10 cellular contexts compared by ENCODE assay signal in the genomic region with DNA sequence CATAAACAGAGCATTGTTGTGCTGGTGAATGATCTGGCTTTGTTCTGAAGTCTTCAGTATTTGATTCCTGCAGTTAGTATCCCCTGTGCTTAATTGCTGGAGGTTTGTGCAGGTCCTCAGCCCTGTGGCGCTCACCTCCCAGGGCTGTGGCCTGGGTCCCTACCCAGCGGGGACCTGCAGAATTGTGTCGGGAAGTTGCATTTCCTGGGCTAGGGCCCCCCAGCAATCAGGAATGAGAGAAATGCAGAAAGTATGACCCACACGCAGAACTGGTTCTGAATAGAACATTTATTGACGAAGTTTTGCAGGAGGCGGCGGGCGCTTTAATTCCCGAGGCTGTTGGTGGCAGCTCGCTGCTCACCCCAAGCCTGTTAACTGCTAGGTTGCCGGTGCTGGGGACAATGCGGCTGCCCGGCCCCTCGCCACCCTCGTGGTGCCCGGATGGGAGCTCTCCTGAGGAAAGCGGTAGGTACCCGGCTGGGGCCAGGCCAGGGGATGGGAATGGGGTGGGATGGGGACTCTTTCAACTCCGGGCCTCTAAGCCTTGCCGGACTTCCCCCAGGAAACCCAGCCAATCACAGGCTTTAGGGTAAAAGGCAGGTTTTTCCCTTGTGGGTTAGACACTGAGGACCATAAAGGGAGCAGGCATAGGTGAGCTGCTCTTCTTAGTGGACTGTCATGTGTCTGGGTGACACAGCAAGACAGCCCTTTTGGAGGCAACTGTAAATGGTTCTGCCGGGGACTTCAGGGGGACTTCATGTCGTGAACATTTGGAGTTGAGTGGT. TPM values are rescaled to one million over a fixed set of nuclear protein-coding genes. Genes with fewer than 3 reads are reported as not detected.
DNase-seq lines count a peak whose midpoint lies in the region; ATAC-seq, FAIRE-seq and TF ChIP-seq lines count a peak whose summit lies in the region.
"Had no signal": no experiment of that assay in that cellular context is flagged by ENCODE, and none has a peak within 500 bp of the region (broad histone marks: within the 10 kb centered on the region; RNA-seq: fewer than 3 reads in every experiment).

No MANE protein-coding gene starts in this region.

- WGBS in hepatocyte (ENCODE audit: low lambda C conversion rate, missing lambda C conversion rate): 22% methylated on average over 22 of the region's 22 CpGs
- WGBS in pancreas, 2 donors: 7 to 10% methylated on average over 22 of the region's 22 CpGs

- no peak overlapping the region for H2AFZ ChIP-seq in hepatocyte

- intact Hi-C loops in ascending aorta (cut with DNase I): loop anchor here (5.0 kb wide), 1 partner anchor 34 kb away; no protein-coding TSS in a partner anchor
- intact Hi-C loops in pancreas (cut with DNase I): no loop called here

- H3K27me3 ChIP-seq in BLaER1 treated with 17β-estradiol and CSF1 and Interleukin-3, amounts not matched to agents 10 nM and 100 nM: no peaks in the 10 kb centered on the region
- no peaks in the 10 kb centered on the region for H3K27me3 ChIP-seq in ascending aorta
- H3K27me3 ChIP-seq in hepatocyte: no peaks in the 10 kb centered on the region
- no peaks in the 10 kb centered on the region for H3K27me3 ChIP-seq in pancreas

- peaks cover 97% of the 10 kb centered on the region for H3K79me2 ChIP-seq in hepatocyte

- H4K20me1 ChIP-seq in BLaER1 treated with 17β-estradiol and CSF1 and Interleukin-3, amounts not matched to agents 10 nM and 100 nM: no peaks in the 10 kb centered on the region; a peak in 2 of 22 replicates
- H4K20me1 ChIP-seq in hepatocyte (ENCODE audit: insufficient read depth, poor library complexity, severe bottlenecking): peaks cover 3% of the 10 kb centered on the region

- no peak overlapping the region for H3K9ac ChIP-seq in BLaER1 treated with 17β-estradiol and CSF1 and Interleukin-3, amounts not matched to agents 10 nM and 100 nM

- peaks cover 26 to 40% (median 32%) of the 10 kb centered on the region in 10 experiments for H3K4me1 ChIP-seq in BLaER1 treated with 17β-estradiol and CSF1 and Interleukin-3, amounts not matched to agents 10 nM and 100 nM
- peaks cover 21 to 66% of the 10 kb centered on the region in 2 donors for H3K4me1 ChIP-seq in ascending aorta
- H3K4me1 ChIP-seq in hepatocyte (ENCODE audit: insufficient read depth): peaks cover 55% of the 10 kb centered on the region
- H3K4me1 ChIP-seq in pancreas: peaks cover 36 to 54% (median 38%) of the 10 kb centered on the region in 3 donors

- DNase-seq in ascending aorta (ENCODE audit: low spot score in 2 of 2) (peak; percentile 8 to 63), hepatocyte (ENCODE audit: low spot score) (no peak), pancreas (peak in 5 of 6 donors; percentile 53 to 75 (median 62)), NCI-H2227 treated with DMSO at 0.1 percent for 48 hours (lab: John Stamatoyannopoulos, UW) (no peak)
- no peak for DNase-seq in activated T-cell treated with anti-CD3 and anti-CD28 coated beads, Interleukin-2, amount 50 U/mL, for 1 hour
- no peak for DNase-seq in central memory CD4-positive, alpha-beta T cell

- peak overlapping the region in 1 of 11 experiments; percentile 79; a peak in 1 of 22 replicates for H3K4me2 ChIP-seq in BLaER1 treated with 17β-estradiol and CSF1 and Interleukin-3, amounts not matched to agents 10 nM and 100 nM
- H3K4me2 ChIP-seq in hepatocyte: peak overlapping the region; percentile 76

- H3K4me3 ChIP-seq in BLaER1 treated with 17β-estradiol and CSF1 and Interleukin-3, amounts not matched to agents 10 nM and 100 nM: no peak overlapping the region
- peak overlapping the region; percentile 32 to 61 for H3K4me3 ChIP-seq in ascending aorta
- no peak overlapping the region for H3K4me3 ChIP-seq in hepatocyte
- peak overlapping the region in 2 of 4 donors; percentile 36 to 40 for H3K4me3 ChIP-seq in pancreas

- H3K9me2 ChIP-seq in hepatocyte (replicated peaks; ENCODE audit: insufficient read depth): no peaks in the 10 kb centered on the region

- ATAC-seq in pancreas: peak; percentile 51 to 65 (median 56)
- no peak for ATAC-seq in GM19351 (IDR thresholded peaks at IDR 0.05; ENCODE audit: unreplicated experiment)

- H3K9me3 ChIP-seq in BLaER1 treated with 17β-estradiol and CSF1 and Interleukin-3, amounts not matched to agents 10 nM and 100 nM (replicated peaks in 1 of 11): peaks cover 23 to 40% (median 33%) of the 10 kb centered on the region in 11 experiments
- H3K9me3 ChIP-seq in ascending aorta (peaks cover 0 to 6% of the 10 kb centered on the region in 2 donors), hepatocyte (ENCODE audit: low read depth) (no peaks in the 10 kb centered on the region), pancreas (no peaks in the 10 kb centered on the region)

- TF ChIP-seq CTCF in ascending aorta (IDR thresholded peaks at IDR 0.05) (no peak), hepatocyte (IDR thresholded peaks at IDR 0.05; ENCODE audit: poor library complexity) (no peak), pancreas (IDR thresholded peaks at IDR 0.05) (no peak)

- H3K27ac ChIP-seq in BLaER1 treated with 17β-estradiol and CSF1 and Interleukin-3, amounts not matched to agents 10 nM and 100 nM: peak overlapping the region in 6 of 11 experiments; percentile 6 to 67 (median 50); a peak in 5 of 22 replicates
- H3K27ac ChIP-seq in ascending aorta (peak overlapping the region; percentile 89 to 96), hepatocyte (peak overlapping the region; percentile 94), pancreas (peak overlapping the region; percentile 54 to 88 (median 74))

- no peak for FAIRE-seq in pancreas (lab: Jason Lieb, UNC)
- FAIRE-seq: D721Med, endothelial cell of umbilical vein had no signal

- H3K36me3 ChIP-seq in BLaER1 treated with 17β-estradiol and CSF1 and Interleukin-3, amounts not matched to agents 10 nM and 100 nM: 0 out of 22 replicates have a peak, but pooled peaks cover 0 to 5% (median 0%) of the 10 kb centered on the region in 11 experiments
- H3K36me3 ChIP-seq in ascending aorta (no peaks in the 10 kb centered on the region), hepatocyte (replicated peaks; ENCODE audit: insufficient read depth, low read depth) (no peaks in the 10 kb centered on the region), pancreas (no peaks in the 10 kb centered on the region)

RNA-seq across cellular contexts. Expression of a gene that starts 11.6 kb away (rescaled TPM):
- 134 TPM for total RNA-seq in ascending aorta
- total RNA-seq in hepatocyte: 41.8 and 54.2 TPM in 2 replicates
- polyA plus RNA-seq in hepatocyte: 37.1 and 42.7 TPM in 2 replicates
- total RNA-seq in pancreas: 10 to 100 TPM; 33.3 to 60.7 (median 41.0) TPM
- 10 to 100 TPM; 33.8 to 42.0 TPM for polyA plus RNA-seq in pancreas

Comparison
In these comparisons a context has a peak if more than half of its experiments do, and no peak if none do; other contexts are left out.
1. H3K4me3 ChIP-seq: peak in ascending aorta (2 of 2); none in BLaER1 treated with 17β-estradiol and CSF1 and Interleukin-3, amounts not matched to agents 10 nM and 100 nM (0 of 10) and hepatocyte (single experiment).
2. DNase-seq: peak in ascending aorta (2 of 2) and pancreas (5 of 6); none in hepatocyte (single experiment), NCI-H2227 treated with DMSO at 0.1 percent for 48 hours (single experiment), activated T-cell treated with anti-CD3 and anti-CD28 coated beads, Interleukin-2, amount 50 U/mL, for 1 hour (single experiment) and central memory CD4-positive, alpha-beta T cell (single experiment).
3. Peak in every context shown above with its lines, with median percentiles within 50 percentile points of each other: H3K27ac ChIP-seq.